In genomic region chr19:35897706-35898451, GRCh38 we compare ENCODE assay signal across 8 cellular contexts. TPM values are rescaled to one million over a fixed set of nuclear protein-coding genes. Genes with fewer than 3 reads are reported as not detected.
DNase-seq lines count a peak whose midpoint lies in the region; ATAC-seq and TF ChIP-seq lines count a peak whose summit lies in the region.

No MANE protein-coding gene starts in this region.

- CTCF ChIA-PET in activated CD4-positive, alpha-beta memory T cell treated with anti-CD3 and anti-CD28 coated beads, Interleukin-2, amount 10 ng/mL, durations not matched to agents 7 days and 5 days (lab: Charles Lee): interaction anchor here (2.4 kb wide), 1 partner anchor 33 kb away, joined by 9 read pairs; no protein-coding TSS in a partner anchor

- POLR2A ChIA-PET in activated CD4-positive, alpha-beta memory T cell treated with anti-CD3 and anti-CD28 coated beads, Interleukin-2, amount 10 ng/mL, durations not matched to agents 7 days and 5 days (lab: Charles Lee): interaction anchor here (0.8 to 1.5 kb wide), 5 partner anchors 14 to 56 kb away, joined by 3 to 10 read pairs (median 9); no protein-coding TSS in a partner anchor

- H3K4me3 ChIP-seq in GM12875 (ENCODE audit: low read depth, low read length) (peak overlapping the region; percentile 88), fibroblast of villous mesenchyme (ENCODE audit: low read depth, low read length) (peak overlapping the region; percentile 79), skeletal muscle cell (ENCODE audit: low read depth, low read length) (peak overlapping the region; percentile 78)

- peaks cover 42% of the 10 kb centered on the region for H3K4me1 Mint-ChIP-seq in activated CD4-positive, alpha-beta memory T cell treated with anti-CD3 and anti-CD28 coated beads, Interleukin-2, amount 10 ng/mL, durations not matched to agents 7 days and 5 days

- peak overlapping the region; percentile 94 for H3K4me3 Mint-ChIP-seq in activated CD4-positive, alpha-beta memory T cell treated with anti-CD3 and anti-CD28 coated beads, Interleukin-2, amount 10 ng/mL, durations not matched to agents 7 days and 5 days

- H3K36me3 Mint-ChIP-seq in activated CD4-positive, alpha-beta memory T cell treated with anti-CD3 and anti-CD28 coated beads, Interleukin-2, amount 10 ng/mL, durations not matched to agents 7 days and 5 days (ENCODE audit: low read depth): peaks cover 51% of the 10 kb centered on the region

- no peak for DNase-seq in activated CD4-positive, alpha-beta memory T cell treated with anti-CD3 and anti-CD28 coated beads, Interleukin-2, amount 10 ng/mL, durations not matched to agents 7 days and 5 days
- DNase-seq in fibroblast of villous mesenchyme (ENCODE audit: low read depth) (no peak), skeletal muscle cell (ENCODE audit: low read depth) (no peak), NCI-H2171 treated with DMSO at 0.1 percent for 48 hours (lab: John Stamatoyannopoulos, UW) (no peak), HuH-7.5 (ENCODE audit: low spot score) (no peak), NCI-H1105 treated with DMSO at 0.1 percent for 48 hours (lab: John Stamatoyannopoulos, UW) (no peak)

- no peaks in the 10 kb centered on the region for H3K9me3 Mint-ChIP-seq in activated CD4-positive, alpha-beta memory T cell treated with anti-CD3 and anti-CD28 coated beads, Interleukin-2, amount 10 ng/mL, durations not matched to agents 7 days and 5 days

- no peaks in the 10 kb centered on the region for H3K27me3 Mint-ChIP-seq in activated CD4-positive, alpha-beta memory T cell treated with anti-CD3 and anti-CD28 coated beads, Interleukin-2, amount 10 ng/mL, durations not matched to agents 7 days and 5 days

- TF ChIP-seq CTCF in GM12875 (IDR thresholded peaks at IDR 0.05; ENCODE audit: borderline replicate concordance, insufficient read depth, low read depth, low read length) (no peak), fibroblast of villous mesenchyme (IDR thresholded peaks at IDR 0.05; ENCODE audit: insufficient read depth, low read depth, low read length) (no peak)

- ATAC-seq in GM18867 (IDR thresholded peaks at IDR 0.05; ENCODE audit: unreplicated experiment): no peak

- H3K27ac Mint-ChIP-seq in activated CD4-positive, alpha-beta memory T cell treated with anti-CD3 and anti-CD28 coated beads, Interleukin-2, amount 10 ng/mL, durations not matched to agents 7 days and 5 days: peak overlapping the region; percentile 95

RNA-seq across cellular contexts. Expression of gene NFKBID, which starts 2.5 kb away (rescaled TPM):
- 10 to 100 TPM; 36.3 to 40.3 TPM for total RNA-seq in activated CD4-positive, alpha-beta memory T cell treated with anti-CD3 and anti-CD28 coated beads, Interleukin-2, amount 10 ng/mL, durations not matched to agents 7 days and 5 days
- 3.0 and 3.5 TPM in 2 replicates for total RNA-seq in fibroblast of villous mesenchyme

RNA-seq across cellular contexts. Expression of gene HCST, which starts 4.5 kb away (rescaled TPM):
- 100 to 1,000 TPM; 204 to 218 TPM for total RNA-seq in activated CD4-positive, alpha-beta memory T cell treated with anti-CD3 and anti-CD28 coated beads, Interleukin-2, amount 10 ng/mL, durations not matched to agents 7 days and 5 days
- total RNA-seq in fibroblast of villous mesenchyme: 0.43 and 0.64 TPM in 2 replicates

RNA-seq across cellular contexts. Expression of gene TYROBP, which starts 10.2 kb away (rescaled TPM):
- 1 to 10 TPM in 1 of 2 experiments, under 1 TPM in 1; 0.58 to 1.1 TPM for total RNA-seq in activated CD4-positive, alpha-beta memory T cell treated with anti-CD3 and anti-CD28 coated beads, Interleukin-2, amount 10 ng/mL, durations not matched to agents 7 days and 5 days
- total RNA-seq in fibroblast of villous mesenchyme: not detected in 2 replicates

RNA-seq across cellular contexts. Expression of gene APLP1, which starts 29.5 kb away (rescaled TPM):
- 1 to 10 TPM in 1 of 2 experiments, under 1 TPM in 1; 0.76 to 1.1 TPM for total RNA-seq in activated CD4-positive, alpha-beta memory T cell treated with anti-CD3 and anti-CD28 coated beads, Interleukin-2, amount 10 ng/mL, durations not matched to agents 7 days and 5 days
- total RNA-seq in fibroblast of villous mesenchyme: 3.5 and 4.2 TPM in 2 replicates

RNA-seq across cellular contexts. Expression of gene LRFN3, which starts 38.3 kb away (rescaled TPM):
- total RNA-seq in activated CD4-positive, alpha-beta memory T cell treated with anti-CD3 and anti-CD28 coated beads, Interleukin-2, amount 10 ng/mL, durations not matched to agents 7 days and 5 days: 10 to 100 TPM; 13.5 to 17.0 TPM
- total RNA-seq in fibroblast of villous mesenchyme: 3.5 and 6.8 TPM in 2 replicates

Comparison
In these comparisons a context has a peak if more than half of its experiments do, and no peak if none do; other contexts are left out.
1. RNA of gene HCST, which starts 4.5 kb away (total RNA-seq): 204 to 218 TPM in activated CD4-positive, alpha-beta memory T cell treated with anti-CD3 and anti-CD28 coated beads, Interleukin-2, amount 10 ng/mL, durations not matched to agents 7 days and 5 days; 0.43 to 0.64 TPM in fibroblast of villous mesenchyme; every median in the first group is over 100 times any median in the second.
2. Peak in every context shown above with its lines, with median percentiles within 50 percentile points of each other: H3K4me3 ChIP-seq.